ENCODE assay signal across 2 cellular contexts in the genomic region with DNA sequence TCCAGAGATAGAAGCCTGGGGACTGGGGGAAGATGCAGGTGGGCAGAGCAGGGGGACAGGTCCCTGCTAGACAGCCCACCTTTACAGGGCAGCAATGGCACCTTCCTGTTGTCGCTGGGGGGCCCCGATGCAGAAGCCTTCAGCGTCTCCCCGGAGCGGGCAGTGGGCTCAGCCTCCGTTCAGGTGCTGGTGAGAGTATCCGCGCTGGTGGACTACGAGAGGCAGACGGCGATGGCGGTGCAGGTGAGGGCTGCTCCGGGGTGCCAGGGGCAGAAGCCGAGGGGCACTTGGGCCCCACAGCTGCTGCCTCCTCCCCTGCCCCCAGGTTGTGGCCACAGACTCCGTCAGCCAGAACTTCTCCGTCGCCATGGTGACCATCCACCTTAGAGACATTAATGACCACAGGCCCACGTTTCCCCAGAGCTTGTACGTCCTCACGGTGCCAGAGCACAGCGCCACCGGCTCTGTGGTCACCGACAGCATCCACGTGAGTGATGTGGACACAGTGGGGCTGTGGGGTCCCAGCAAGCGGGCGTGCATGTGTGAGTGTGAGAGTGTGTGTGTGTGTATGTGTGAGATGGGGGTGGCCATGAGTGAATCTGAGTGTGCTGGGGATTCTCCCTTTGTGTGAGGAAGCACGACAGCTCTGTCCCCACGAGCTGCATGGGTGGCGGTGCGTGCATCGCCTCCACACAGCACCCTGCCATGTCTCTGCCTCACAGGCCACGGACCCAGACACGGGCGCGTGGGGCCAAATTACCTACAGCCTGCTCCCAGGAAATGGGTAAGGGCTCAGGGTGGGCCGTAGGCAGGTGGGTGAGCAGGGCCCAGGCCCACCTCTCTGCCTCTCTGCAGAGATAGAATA.
TF ChIP-seq lines count a peak whose summit lies in the region.

No MANE protein-coding gene starts in this region.

TF ChIP-seq in A549, 52 proteins besides CTCF, POLR2A, EP300 and RAD21:
- TF ChIP-seq EHF (CRISPR knock-in tag; IDR thresholded peaks at IDR 0.05), result no peak
- no peak for TF ChIP-seq POLR2AphosphoS2 (conservative IDR thresholded peaks at IDR 0.05; ENCODE audit: low read length)
- TF ChIP-seq RARB (CRISPR knock-in tag; IDR thresholded peaks at IDR 0.05), result no peak
- no peak for TF ChIP-seq JUN (IDR thresholded peaks at IDR 0.05)
- no peak for TF ChIP-seq ZSCAN20 (CRISPR knock-in tag; IDR thresholded peaks at IDR 0.05)
- TF ChIP-seq PHF8 (IDR thresholded peaks at IDR 0.05; ENCODE audit: borderline replicate concordance, low read depth), result no peak
- TF ChIP-seq, protein P1, sequence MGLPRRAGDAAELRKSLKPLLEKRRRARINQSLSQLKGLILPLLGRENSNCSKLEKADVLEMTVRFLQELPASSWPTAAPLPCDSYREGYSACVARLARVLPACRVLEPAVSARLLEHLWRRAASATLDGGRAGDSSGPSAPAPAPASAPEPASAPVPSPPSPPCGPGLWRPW (IDR thresholded peaks at IDR 0.05), result no peak
- TF ChIP-seq PBX3 (IDR thresholded peaks at IDR 0.05), result no peak
- no peak for TF ChIP-seq NPAS2 (CRISPR knock-in tag; IDR thresholded peaks at IDR 0.05; ENCODE audit: borderline replicate concordance)
- TF ChIP-seq ESRRA (IDR thresholded peaks at IDR 0.05; ENCODE audit: borderline replicate concordance, low read length), result no peak
- TF ChIP-seq GATA3 (IDR thresholded peaks at IDR 0.05; ENCODE audit: borderline replicate concordance), result no peak
- TF ChIP-seq, protein P2, sequence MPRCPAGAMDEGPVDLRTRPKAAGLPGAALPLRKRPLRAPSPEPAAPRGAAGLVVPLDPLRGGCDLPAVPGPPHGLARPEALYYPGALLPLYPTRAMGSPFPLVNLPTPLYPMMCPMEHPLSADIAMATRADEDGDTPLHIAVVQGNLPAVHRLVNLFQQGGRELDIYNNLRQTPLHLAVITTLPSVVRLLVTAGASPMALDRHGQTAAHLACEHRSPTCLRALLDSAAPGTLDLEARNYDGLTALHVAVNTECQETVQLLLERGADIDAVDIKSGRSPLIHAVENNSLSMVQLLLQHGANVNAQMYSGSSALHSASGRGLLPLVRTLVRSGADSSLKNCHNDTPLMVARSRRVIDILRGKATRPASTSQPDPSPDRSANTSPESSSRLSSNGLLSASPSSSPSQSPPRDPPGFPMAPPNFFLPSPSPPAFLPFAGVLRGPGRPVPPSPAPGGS (IDR thresholded peaks at IDR 0.05), result no peak
- no peak for TF ChIP-seq SREBF2 (IDR thresholded peaks at IDR 0.05)
- TF ChIP-seq MAZ (IDR thresholded peaks at IDR 0.05; ENCODE audit: borderline replicate concordance, low read depth, low read length), result no peak
- TF ChIP-seq NR3C1 (IDR thresholded peaks at IDR 0.05), result no peak
- TF ChIP-seq REST (IDR thresholded peaks at IDR 0.05), result no peak
- no peak for TF ChIP-seq TFCP2L1 (CRISPR knock-in tag; IDR thresholded peaks at IDR 0.05)
- TF ChIP-seq SMC3 (IDR thresholded peaks at IDR 0.05), result no peak
- TF ChIP-seq HOXB5 (CRISPR knock-in tag; IDR thresholded peaks at IDR 0.05), result no peak

TF ChIP-seq in GM12878, 131 proteins besides CTCF, POLR2A, EP300 and RAD21:
- no peak for TF ChIP-seq HDAC6 (IDR thresholded peaks at IDR 0.05; ENCODE audit: unreplicated experiment)
- TF ChIP-seq SP1 (IDR thresholded peaks at IDR 0.05; ENCODE audit: low read depth, low read length), result no peak
- TF ChIP-seq NFYA (IDR thresholded peaks at IDR 0.05; ENCODE audit: borderline replicate concordance, low read depth, low read length), result no peak
- TF ChIP-seq, protein P3, sequence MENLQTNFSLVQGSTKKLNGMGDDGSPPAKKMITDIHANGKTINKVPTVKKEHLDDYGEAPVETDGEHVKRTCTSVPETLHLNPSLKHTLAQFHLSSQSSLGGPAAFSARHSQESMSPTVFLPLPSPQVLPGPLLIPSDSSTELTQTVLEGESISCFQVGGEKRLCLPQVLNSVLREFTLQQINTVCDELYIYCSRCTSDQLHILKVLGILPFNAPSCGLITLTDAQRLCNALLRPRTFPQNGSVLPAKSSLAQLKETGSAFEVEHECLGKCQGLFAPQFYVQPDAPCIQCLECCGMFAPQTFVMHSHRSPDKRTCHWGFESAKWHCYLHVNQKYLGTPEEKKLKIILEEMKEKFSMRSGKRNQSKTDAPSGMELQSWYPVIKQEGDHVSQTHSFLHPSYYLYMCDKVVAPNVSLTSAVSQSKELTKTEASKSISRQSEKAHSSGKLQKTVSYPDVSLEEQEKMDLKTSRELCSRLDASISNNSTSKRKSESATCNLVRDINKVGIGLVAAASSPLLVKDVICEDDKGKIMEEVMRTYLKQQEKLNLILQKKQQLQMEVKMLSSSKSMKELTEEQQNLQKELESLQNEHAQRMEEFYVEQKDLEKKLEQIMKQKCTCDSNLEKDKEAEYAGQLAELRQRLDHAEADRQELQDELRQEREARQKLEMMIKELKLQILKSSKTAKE (IDR thresholded peaks at IDR 0.05; ENCODE audit: low read depth, poor library complexity, severe bottlenecking), result no peak
- TF ChIP-seq SPI1 (IDR thresholded peaks at IDR 0.05; ENCODE audit: borderline replicate concordance, insufficient read depth, low read depth, low read length), result no peak
- TF ChIP-seq HDGF (IDR thresholded peaks at IDR 0.05), result 0 out of 2 replicates have a peak, but pooled peaks have one; percentile 29
- TF ChIP-seq EGR1 (IDR thresholded peaks at IDR 0.05; ENCODE audit: borderline replicate concordance in 1 of 2, low read depth in 2 of 2, low read length in 2 of 2), result no peak
- TF ChIP-seq BMI1 (IDR thresholded peaks at IDR 0.05; ENCODE audit: borderline replicate concordance), result peak; percentile 44; the same call in 1 of the 2 replicates
- 0 out of 2 replicates have a peak, but pooled peaks have one; percentile 31 for TF ChIP-seq MLLT1 (IDR thresholded peaks at IDR 0.05)
- TF ChIP-seq RUNX3 (IDR thresholded peaks at IDR 0.05; ENCODE audit: low read length), result peak; percentile 27
- TF ChIP-seq TARDBP (IDR thresholded peaks at IDR 0.05; ENCODE audit: borderline replicate concordance), result no peak
- no peak for TF ChIP-seq ELK1 (IDR thresholded peaks at IDR 0.05; ENCODE audit: low read depth, low read length)
- TF ChIP-seq BHLHE40 (IDR thresholded peaks at IDR 0.05; ENCODE audit: borderline replicate concordance in 1 of 2, low read depth in 2 of 2, low read length in 1 of 2), result peak; percentile 36 to 74; a peak in 2 of 4 replicates
- TF ChIP-seq PAX5 (IDR thresholded peaks at IDR 0.05; ENCODE audit: borderline replicate concordance, low read depth, low read length), result 0 out of 2 replicates have a peak, but pooled peaks have one; percentile 34
- no peak for TF ChIP-seq SRF (IDR thresholded peaks at IDR 0.05; ENCODE audit: low read depth in 2 of 2, low read length in 2 of 2)
- TF ChIP-seq WRNIP1 (IDR thresholded peaks at IDR 0.05; ENCODE audit: borderline replicate concordance, low read depth, low read length), result no peak
- TF ChIP-seq MTA3 (IDR thresholded peaks at IDR 0.05; ENCODE audit: borderline replicate concordance, low read length), result no peak
- no peak for TF ChIP-seq HDAC2 (IDR thresholded peaks at IDR 0.05)
